Comparison of ENCODE assay signal across 1 cellular context in the genomic region with DNA sequence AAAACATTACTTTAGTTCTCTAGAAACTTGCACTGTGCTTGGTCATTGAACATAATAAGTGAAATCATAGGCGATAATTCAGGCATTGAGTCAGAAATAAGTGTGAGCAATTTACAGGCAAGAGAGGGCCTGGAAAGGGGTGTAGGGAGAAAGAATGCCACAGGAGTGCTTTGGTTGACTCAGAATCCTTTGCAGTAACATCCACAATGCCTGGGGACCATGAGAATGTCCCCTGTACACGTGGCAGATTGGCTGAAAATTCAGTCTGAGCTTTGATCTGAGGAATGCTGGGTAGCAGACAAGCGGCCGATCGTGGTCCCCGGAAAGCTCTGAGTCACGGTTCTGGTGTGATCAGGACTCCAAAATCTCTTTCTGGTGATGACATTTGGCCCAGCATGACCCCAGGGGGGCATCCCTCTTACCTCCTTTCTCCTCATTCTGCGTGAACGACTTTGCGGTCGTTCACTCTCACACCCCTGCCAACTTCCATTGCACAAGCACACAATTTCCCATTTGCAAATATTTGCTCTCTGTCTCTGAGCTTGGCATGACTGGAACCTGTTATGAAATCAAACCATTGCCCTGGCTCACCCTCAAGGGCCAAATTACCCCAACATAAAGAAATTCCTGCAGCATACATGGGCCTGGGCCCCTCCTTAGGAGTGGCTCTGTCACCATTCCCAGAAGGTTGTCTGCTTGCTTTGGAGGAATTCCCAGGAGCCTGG.
TF ChIP-seq lines count a peak whose summit lies in the region.

No MANE protein-coding gene starts in this region.

TF ChIP-seq in HepG2, 621 proteins besides CTCF, POLR2A, EP300 and RAD21 (continued from another document and continues in another):
- TF ChIP-seq TBX2 (CRISPR knock-in tag; IDR thresholded peaks at IDR 0.05; ENCODE audit: borderline replicate concordance) (peak; percentile 95), MTF1 (CRISPR knock-in tag; IDR thresholded peaks at IDR 0.05) (0 out of 2 replicates have a peak, but pooled peaks have one; percentile 66), TEAD2 (CRISPR knock-in tag; IDR thresholded peaks at IDR 0.05) (peak; percentile 79; the same call in 1 of the 2 replicates), MZF1 (CRISPR knock-in tag; IDR thresholded peaks at IDR 0.05; ENCODE audit: borderline replicate concordance) (no peak), KLF16 (CRISPR knock-in tag; IDR thresholded peaks at IDR 0.05) (peak in 1 of 2 experiments; percentile 91; a peak in 2 of 4 replicates), NR3C1 (CRISPR knock-in tag; IDR thresholded peaks at IDR 0.05) (no peak), ZNF7 (CRISPR knock-in tag; IDR thresholded peaks at IDR 0.05) (peak; percentile 14; the same call in 1 of the 2 replicates), ZNF282 (IDR thresholded peaks at IDR 0.05; ENCODE audit: partially characterized antibody) (no peak), POLR2AphosphoS5 (IDR thresholded peaks at IDR 0.05; ENCODE audit: low read depth, low read length) (no peak), ZNF564 (CRISPR knock-in tag; IDR thresholded peaks at IDR 0.05) (no peak; the same call in 1 of the 2 replicates), ZNF777 (CRISPR knock-in tag; IDR thresholded peaks at IDR 0.05) (peak; percentile 34; the same call in 1 of the 2 replicates), EZH2 (conservative IDR thresholded peaks at IDR 0.05; ENCODE audit: low read depth, low read length) (no peak), MYC (CRISPR knock-in tag; IDR thresholded peaks at IDR 0.05; ENCODE audit: borderline replicate concordance) (peak; percentile 85), CEBPB (IDR thresholded peaks at IDR 0.05; ENCODE audit: borderline replicate concordance, low read depth, low read length) (peak; percentile 98), NPAS2 (CRISPR knock-in tag; IDR thresholded peaks at IDR 0.05; ENCODE audit: borderline replicate concordance) (no peak), RFXANK (CRISPR knock-in tag; IDR thresholded peaks at IDR 0.05) (no peak), TMF1 (CRISPR knock-in tag; IDR thresholded peaks at IDR 0.05; ENCODE audit: low read depth) (0 out of 2 replicates have a peak, but pooled peaks have one; percentile 64), SP2 (CRISPR knock-in tag; IDR thresholded peaks at IDR 0.05) (no peak), NFKB2 (CRISPR knock-in tag; IDR thresholded peaks at IDR 0.05; ENCODE audit: borderline replicate concordance) (no peak; the same call in 1 of the 2 replicates), SMAD3 (CRISPR knock-in tag; IDR thresholded peaks at IDR 0.05) (peak; percentile 97), ZMAT3 (CRISPR knock-in tag; conservative IDR thresholded peaks at IDR 0.05) (peak; percentile 78; the same call in 1 of the 2 replicates), ZMYM2 (CRISPR knock-in tag; IDR thresholded peaks at IDR 0.05) (peak; percentile 65), ZNF749 (CRISPR knock-in tag; IDR thresholded peaks at IDR 0.05; ENCODE audit: borderline replicate concordance) (0 out of 2 replicates have a peak, but pooled peaks have one; percentile 33), ZFP62 (CRISPR knock-in tag; IDR thresholded peaks at IDR 0.05) (no peak), U2AF1 (optimal IDR thresholded peaks at IDR 0.05; ENCODE audit: low read depth, low read length) (peak; percentile 79), ADNP (CRISPR knock-in tag; IDR thresholded peaks at IDR 0.05) (no peak), IKZF4 (CRISPR knock-in tag; IDR thresholded peaks at IDR 0.05; ENCODE audit: borderline replicate concordance, low read depth, not compliant biosample characterization) (no peak), PLRG1 (conservative IDR thresholded peaks at IDR 0.05) (no peak), ATM (IDR thresholded peaks at IDR 0.05; ENCODE audit: borderline replicate concordance) (no peak; the same call in 1 of the 2 replicates), ZNF207 (IDR thresholded peaks at IDR 0.05; ENCODE audit: borderline replicate concordance) (no peak), EEA1 (CRISPR knock-in tag; IDR thresholded peaks at IDR 0.05; ENCODE audit: borderline replicate concordance) (no peak), FOXA3 (CRISPR knock-in tag; IDR thresholded peaks at IDR 0.05) (peak; percentile 94), DNMT3B (CRISPR knock-in tag; conservative IDR thresholded peaks at IDR 0.05) (peak; percentile 94; the same call in 1 of the 2 replicates), SP5 (CRISPR knock-in tag; IDR thresholded peaks at IDR 0.05; ENCODE audit: borderline replicate concordance, low read depth) (peak; percentile 51; the same call in 1 of the 2 replicates), CCDC6 (CRISPR knock-in tag; IDR thresholded peaks at IDR 0.05) (peak; percentile 50; the same call in 1 of the 2 replicates), RBM39 (IDR thresholded peaks at IDR 0.05; ENCODE audit: low read depth, low read length, poor library complexity, severe bottlenecking) (no peak), GZF1 (CRISPR knock-in tag; IDR thresholded peaks at IDR 0.05) (0 out of 2 replicates have a peak, but pooled peaks have one; percentile 39), ZNF766 (CRISPR knock-in tag; IDR thresholded peaks at IDR 0.05; ENCODE audit: borderline replicate concordance) (peak; percentile 71; the same call in 1 of the 2 replicates), NCOA1 (CRISPR knock-in tag; IDR thresholded peaks at IDR 0.05) (no peak; the same call in 1 of the 2 replicates), MBNL3 (CRISPR knock-in tag; conservative IDR thresholded peaks at IDR 0.05) (no peak)
- TF ChIP-seq, protein P1, sequence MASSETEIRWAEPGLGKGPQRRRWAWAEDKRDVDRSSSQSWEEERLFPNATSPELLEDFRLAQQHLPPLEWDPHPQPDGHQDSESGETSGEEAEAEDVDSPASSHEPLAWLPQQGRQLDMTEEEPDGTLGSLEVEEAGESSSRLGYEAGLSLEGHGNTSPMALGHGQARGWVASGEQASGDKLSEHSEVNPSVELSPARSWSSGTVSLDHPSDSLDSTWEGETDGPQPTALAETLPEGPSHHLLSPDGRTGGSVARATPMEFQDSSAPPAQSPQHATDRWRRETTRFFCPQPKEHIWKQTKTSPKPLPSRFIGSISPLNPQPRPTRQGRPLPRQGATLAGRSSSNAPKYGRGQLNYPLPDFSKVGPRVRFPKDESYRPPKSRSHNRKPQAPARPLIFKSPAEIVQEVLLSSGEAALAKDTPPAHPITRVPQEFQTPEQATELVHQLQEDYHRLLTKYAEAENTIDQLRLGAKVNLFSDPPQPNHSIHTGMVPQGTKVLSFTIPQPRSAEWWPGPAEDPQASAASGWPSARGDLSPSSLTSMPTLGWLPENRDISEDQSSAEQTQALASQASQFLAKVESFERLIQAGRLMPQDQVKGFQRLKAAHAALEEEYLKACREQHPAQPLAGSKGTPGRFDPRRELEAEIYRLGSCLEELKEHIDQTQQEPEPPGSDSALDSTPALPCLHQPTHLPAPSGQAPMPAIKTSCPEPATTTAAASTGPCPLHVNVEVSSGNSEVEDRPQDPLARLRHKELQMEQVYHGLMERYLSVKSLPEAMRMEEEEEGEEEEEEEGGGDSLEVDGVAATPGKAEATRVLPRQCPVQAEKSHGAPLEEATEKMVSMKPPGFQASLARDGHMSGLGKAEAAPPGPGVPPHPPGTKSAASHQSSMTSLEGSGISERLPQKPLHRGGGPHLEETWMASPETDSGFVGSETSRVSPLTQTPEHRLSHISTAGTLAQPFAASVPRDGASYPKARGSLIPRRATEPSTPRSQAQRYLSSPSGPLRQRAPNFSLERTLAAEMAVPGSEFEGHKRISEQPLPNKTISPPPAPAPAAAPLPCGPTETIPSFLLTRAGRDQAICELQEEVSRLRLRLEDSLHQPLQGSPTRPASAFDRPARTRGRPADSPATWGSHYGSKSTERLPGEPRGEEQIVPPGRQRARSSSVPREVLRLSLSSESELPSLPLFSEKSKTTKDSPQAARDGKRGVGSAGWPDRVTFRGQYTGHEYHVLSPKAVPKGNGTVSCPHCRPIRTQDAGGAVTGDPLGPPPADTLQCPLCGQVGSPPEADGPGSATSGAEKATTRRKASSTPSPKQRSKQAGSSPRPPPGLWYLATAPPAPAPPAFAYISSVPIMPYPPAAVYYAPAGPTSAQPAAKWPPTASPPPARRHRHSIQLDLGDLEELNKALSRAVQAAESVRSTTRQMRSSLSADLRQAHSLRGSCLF (CRISPR knock-in tag; IDR thresholded peaks at IDR 0.05; ENCODE audit: borderline replicate concordance), result peak; percentile 66; the same call in 1 of the 2 replicates
- TF ChIP-seq, protein P2, sequence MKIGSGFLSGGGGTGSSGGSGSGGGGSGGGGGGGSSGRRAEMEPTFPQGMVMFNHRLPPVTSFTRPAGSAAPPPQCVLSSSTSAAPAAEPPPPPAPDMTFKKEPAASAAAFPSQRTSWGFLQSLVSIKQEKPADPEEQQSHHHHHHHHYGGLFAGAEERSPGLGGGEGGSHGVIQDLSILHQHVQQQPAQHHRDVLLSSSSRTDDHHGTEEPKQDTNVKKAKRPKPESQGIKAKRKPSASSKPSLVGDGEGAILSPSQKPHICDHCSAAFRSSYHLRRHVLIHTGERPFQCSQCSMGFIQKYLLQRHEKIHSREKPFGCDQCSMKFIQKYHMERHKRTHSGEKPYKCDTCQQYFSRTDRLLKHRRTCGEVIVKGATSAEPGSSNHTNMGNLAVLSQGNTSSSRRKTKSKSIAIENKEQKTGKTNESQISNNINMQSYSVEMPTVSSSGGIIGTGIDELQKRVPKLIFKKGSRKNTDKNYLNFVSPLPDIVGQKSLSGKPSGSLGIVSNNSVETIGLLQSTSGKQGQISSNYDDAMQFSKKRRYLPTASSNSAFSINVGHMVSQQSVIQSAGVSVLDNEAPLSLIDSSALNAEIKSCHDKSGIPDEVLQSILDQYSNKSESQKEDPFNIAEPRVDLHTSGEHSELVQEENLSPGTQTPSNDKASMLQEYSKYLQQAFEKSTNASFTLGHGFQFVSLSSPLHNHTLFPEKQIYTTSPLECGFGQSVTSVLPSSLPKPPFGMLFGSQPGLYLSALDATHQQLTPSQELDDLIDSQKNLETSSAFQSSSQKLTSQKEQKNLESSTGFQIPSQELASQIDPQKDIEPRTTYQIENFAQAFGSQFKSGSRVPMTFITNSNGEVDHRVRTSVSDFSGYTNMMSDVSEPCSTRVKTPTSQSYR (CRISPR knock-in tag; IDR thresholded peaks at IDR 0.05; ENCODE audit: borderline replicate concordance), result peak; percentile 64; the same call in 1 of the 2 replicates
- TF ChIP-seq, protein P3, sequence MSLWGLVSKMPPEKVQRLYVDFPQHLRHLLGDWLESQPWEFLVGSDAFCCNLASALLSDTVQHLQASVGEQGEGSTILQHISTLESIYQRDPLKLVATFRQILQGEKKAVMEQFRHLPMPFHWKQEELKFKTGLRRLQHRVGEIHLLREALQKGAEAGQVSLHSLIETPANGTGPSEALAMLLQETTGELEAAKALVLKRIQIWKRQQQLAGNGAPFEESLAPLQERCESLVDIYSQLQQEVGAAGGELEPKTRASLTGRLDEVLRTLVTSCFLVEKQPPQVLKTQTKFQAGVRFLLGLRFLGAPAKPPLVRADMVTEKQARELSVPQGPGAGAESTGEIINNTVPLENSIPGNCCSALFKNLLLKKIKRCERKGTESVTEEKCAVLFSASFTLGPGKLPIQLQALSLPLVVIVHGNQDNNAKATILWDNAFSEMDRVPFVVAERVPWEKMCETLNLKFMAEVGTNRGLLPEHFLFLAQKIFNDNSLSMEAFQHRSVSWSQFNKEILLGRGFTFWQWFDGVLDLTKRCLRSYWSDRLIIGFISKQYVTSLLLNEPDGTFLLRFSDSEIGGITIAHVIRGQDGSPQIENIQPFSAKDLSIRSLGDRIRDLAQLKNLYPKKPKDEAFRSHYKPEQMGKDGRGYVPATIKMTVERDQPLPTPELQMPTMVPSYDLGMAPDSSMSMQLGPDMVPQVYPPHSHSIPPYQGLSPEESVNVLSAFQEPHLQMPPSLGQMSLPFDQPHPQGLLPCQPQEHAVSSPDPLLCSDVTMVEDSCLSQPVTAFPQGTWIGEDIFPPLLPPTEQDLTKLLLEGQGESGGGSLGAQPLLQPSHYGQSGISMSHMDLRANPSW (CRISPR knock-in tag; IDR thresholded peaks at IDR 0.05; ENCODE audit: borderline replicate concordance), result peak; percentile 45; the same call in 1 of the 2 replicates
- TF ChIP-seq, protein P4, sequence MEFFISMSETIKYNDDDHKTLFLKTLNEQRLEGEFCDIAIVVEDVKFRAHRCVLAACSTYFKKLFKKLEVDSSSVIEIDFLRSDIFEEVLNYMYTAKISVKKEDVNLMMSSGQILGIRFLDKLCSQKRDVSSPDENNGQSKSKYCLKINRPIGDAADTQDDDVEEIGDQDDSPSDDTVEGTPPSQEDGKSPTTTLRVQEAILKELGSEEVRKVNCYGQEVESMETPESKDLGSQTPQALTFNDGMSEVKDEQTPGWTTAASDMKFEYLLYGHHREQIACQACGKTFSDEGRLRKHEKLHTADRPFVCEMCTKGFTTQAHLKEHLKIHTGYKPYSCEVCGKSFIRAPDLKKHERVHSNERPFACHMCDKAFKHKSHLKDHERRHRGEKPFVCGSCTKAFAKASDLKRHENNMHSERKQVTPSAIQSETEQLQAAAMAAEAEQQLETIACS (CRISPR knock-in tag; IDR thresholded peaks at IDR 0.05), result no peak
